In genomic region chr17:5552841-5553240, GRCh38 we compare ENCODE assay signal across 19 cellular contexts. TPM values are rescaled to one million over a fixed set of nuclear protein-coding genes. Genes with fewer than 3 reads are reported as not detected.
DNase-seq lines count a peak whose midpoint lies in the region; ATAC-seq lines count a peak whose summit lies in the region.
"Had no signal": no experiment of that assay in that cellular context is flagged by ENCODE, and none has a peak within 500 bp of the region (broad histone marks: within the 10 kb centered on the region; RNA-seq: fewer than 3 reads in every experiment).

No MANE protein-coding gene starts in this region.

- no peak overlapping the region for H3K27ac ChIP-seq in CD4-positive, alpha-beta memory T cell (ENCODE audit: low read depth, low read length)
- H3K27ac ChIP-seq in CD8-positive, alpha-beta memory T cell (ENCODE audit: low read depth, low read length) = no peak overlapping the region
- H3K27ac ChIP-seq: SJCRH30 had no signal

- no peak overlapping the region for H3K4me3 ChIP-seq in CD4-positive, alpha-beta memory T cell (ENCODE audit: low read length in 2 of 2)
- H3K4me3 ChIP-seq in CD8-positive, alpha-beta memory T cell (ENCODE audit: low read length) = no peak overlapping the region
- H3K4me3 ChIP-seq: SJCRH30 had no signal

- H3K27ac Mint-ChIP-seq in CD4-positive, alpha-beta memory T cell = peak overlapping the region in 4 of 7 donors; percentile 14 to 89 (median 72)
- H3K27ac Mint-ChIP-seq in CD8-positive, alpha-beta memory T cell = peak overlapping the region in 5 of 8 donors; percentile 18 to 75 (median 46)
- H3K27ac Mint-ChIP-seq: H9 had no signal

- no peaks in the 10 kb centered on the region for H3K27me3 Mint-ChIP-seq in CD4-positive, alpha-beta memory T cell
- H3K27me3 Mint-ChIP-seq in CD8-positive, alpha-beta memory T cell = no peaks in the 10 kb centered on the region

- POLR2A ChIA-PET in CD4-positive, alpha-beta memory T cell (lab: Charles Lee; ENCODE audit: partially characterized antibody) = interaction anchor here (1.0 kb wide), 1 partner anchor 133 kb away, joined by 4 read pairs; the partner anchor contains the start of gene NUP88
- POLR2A ChIA-PET in CD8-positive, alpha-beta memory T cell (lab: Charles Lee) = no interaction called here

- H3K27me3 ChIP-seq in CD4-positive, alpha-beta memory T cell (ENCODE audit: insufficient read depth, low read length) = no peaks in the 10 kb centered on the region
- H3K27me3 ChIP-seq in CD8-positive, alpha-beta memory T cell (ENCODE audit: insufficient read depth, low read length, poor library complexity, severe bottlenecking) = no peaks in the 10 kb centered on the region
- H3K27me3 ChIP-seq: SJCRH30 had no signal

- H3K4me3 Mint-ChIP-seq in CD4-positive, alpha-beta memory T cell = no peak overlapping the region
- H3K4me3 Mint-ChIP-seq in CD8-positive, alpha-beta memory T cell = no peak overlapping the region
- H3K4me3 Mint-ChIP-seq: CD14-positive monocyte, H9 had no signal

- intact Hi-C loops in CD4-positive, alpha-beta memory T cell (cut with micrococcal nuclease) = no loop called here

- peaks cover 53% of the 10 kb centered on the region for H3K36me3 ChIP-seq in CD4-positive, alpha-beta memory T cell (ENCODE audit: insufficient read depth, low read length)
- H3K36me3 ChIP-seq in CD8-positive, alpha-beta memory T cell (ENCODE audit: insufficient read depth, low read length) = peaks cover 31% of the 10 kb centered on the region
- H3K36me3 ChIP-seq: SJCRH30 had no signal

- CTCF ChIA-PET in CD4-positive, alpha-beta memory T cell (lab: Charles Lee; ENCODE audit: partially characterized antibody) = no interaction called here
- CTCF ChIA-PET in CD8-positive, alpha-beta memory T cell (lab: Charles Lee) = no interaction called here

- H3K36me3 Mint-ChIP-seq in CD4-positive, alpha-beta memory T cell = peaks cover 62 to 67% of the 10 kb centered on the region in 2 donors
- H3K36me3 Mint-ChIP-seq in CD8-positive, alpha-beta memory T cell = peaks cover 29 to 87% (median 48%) of the 10 kb centered on the region in 3 donors

- peaks cover 16 to 42% (median 25%) of the 10 kb centered on the region in 4 donors for H3K4me1 Mint-ChIP-seq in CD4-positive, alpha-beta memory T cell
- peaks cover 19 to 35% (median 31%) of the 10 kb centered on the region in 3 donors for H3K4me1 Mint-ChIP-seq in CD8-positive, alpha-beta memory T cell

- ATAC-seq in HG03432 (IDR thresholded peaks at IDR 0.05; ENCODE audit: unreplicated experiment) = no peak
- ATAC-seq: PC-3 had no signal

- H3K9me3 ChIP-seq in CD4-positive, alpha-beta memory T cell (ENCODE audit: control insufficient read depth in 1 of 2, low read length in 2 of 2) = no peaks in the 10 kb centered on the region
- no peaks in the 10 kb centered on the region for H3K9me3 ChIP-seq in CD8-positive, alpha-beta memory T cell (ENCODE audit: low read length)
- H3K9me3 ChIP-seq: SJCRH30 had no signal

- DNase-seq in CD4-positive, alpha-beta memory T cell = no peak
- no peak for DNase-seq in CD8-positive, alpha-beta memory T cell
- DNase-seq in OCI-M1 (lab: John Stamatoyannopoulos, UW) (peak; percentile 11), foreskin melanocyte (peak; percentile 14), NCI-H2227 (lab: John Stamatoyannopoulos, UW; ENCODE audit: unreplicated experiment) (no peak), NCI-H2196 (lab: John Stamatoyannopoulos, UW; ENCODE audit: unreplicated experiment) (no peak)
- DNase-seq: DMS153, GF-D8, H9, KBM-7, NCI-H1105 treated with DMSO at 0.1 percent for 48 hours, NCI-H1694, NCI-H2081 treated with DMSO at 0.1 percent for 48 hours, NCI-H510A treated with DMSO at 0.1 percent for 48 hours, NCI-H774, PC-3, SJCRH30 had no signal

- H3K9me3 Mint-ChIP-seq in CD4-positive, alpha-beta memory T cell = no peaks in the 10 kb centered on the region
- H3K9me3 Mint-ChIP-seq in CD8-positive, alpha-beta memory T cell = no peaks in the 10 kb centered on the region
- H3K9me3 Mint-ChIP-seq: H9 had no signal

- no peaks in the 10 kb centered on the region for H3K4me1 ChIP-seq in CD4-positive, alpha-beta memory T cell (ENCODE audit: insufficient read depth, low read length)
- H3K4me1 ChIP-seq in CD8-positive, alpha-beta memory T cell (ENCODE audit: insufficient read depth, low read length) = no peaks in the 10 kb centered on the region
- H3K4me1 ChIP-seq: SJCRH30 had no signal

RNA-seq across cellular contexts. Expression of gene NLRP1, which starts 31.5 kb away (rescaled TPM):
- 100 to 1,000 TPM; 280 to 292 TPM for total RNA-seq in CD4-positive, alpha-beta memory T cell
- 10 to 100 TPM in 1 of 2 donors, 1 to 10 TPM in 1; 9.7 to 41.0 TPM for polyA plus RNA-seq in CD4-positive, alpha-beta memory T cell
- 10 to 100 TPM; 33.8 to 35.2 TPM for total RNA-seq in CD8-positive, alpha-beta memory T cell
- polyA plus RNA-seq in CD8-positive, alpha-beta memory T cell = 37.6 TPM

Comparison
In these comparisons a context has a peak if more than half of its experiments do, and no peak if none do; other contexts are left out.
1. DNase-seq: peak in OCI-M1 (single experiment) and foreskin melanocyte (single experiment); none in CD4-positive, alpha-beta memory T cell (0 of 5), CD8-positive, alpha-beta memory T cell (0 of 5), NCI-H2227 (single experiment) and NCI-H2196 (single experiment).
2. RNA of gene NLRP1, which starts 31.5 kb away (total RNA-seq): 280 to 292 TPM in CD4-positive, alpha-beta memory T cell; 33.8 to 35.2 TPM in CD8-positive, alpha-beta memory T cell; every median in the first group is over 4 times any median in the second.